ENCODE assay signal across 1 cellular context in genomic region chr18:70405051-70405450, GRCh38.
TF ChIP-seq lines count a peak whose summit lies in the region.

No MANE protein-coding gene starts in this region.

TF ChIP-seq in SK-N-SH treated with all-trans-retinoic acid at 6 μM for 48 hours, 23 proteins besides CTCF, POLR2A, EP300 and RAD21 (continued from another document):
- TF ChIP-seq PATZ1 (CRISPR knock-in tag; IDR thresholded peaks at IDR 0.05; ENCODE audit: borderline replicate concordance) (no peak), ZFP3 (CRISPR knock-in tag; IDR thresholded peaks at IDR 0.05) (no peak), ZNF70 (CRISPR knock-in tag; IDR thresholded peaks at IDR 0.05) (no peak), CREB5 (CRISPR knock-in tag; IDR thresholded peaks at IDR 0.05; ENCODE audit: low read depth) (no peak)
